Comparison of ENCODE assay signal across 8 cellular contexts in the genomic region with DNA sequence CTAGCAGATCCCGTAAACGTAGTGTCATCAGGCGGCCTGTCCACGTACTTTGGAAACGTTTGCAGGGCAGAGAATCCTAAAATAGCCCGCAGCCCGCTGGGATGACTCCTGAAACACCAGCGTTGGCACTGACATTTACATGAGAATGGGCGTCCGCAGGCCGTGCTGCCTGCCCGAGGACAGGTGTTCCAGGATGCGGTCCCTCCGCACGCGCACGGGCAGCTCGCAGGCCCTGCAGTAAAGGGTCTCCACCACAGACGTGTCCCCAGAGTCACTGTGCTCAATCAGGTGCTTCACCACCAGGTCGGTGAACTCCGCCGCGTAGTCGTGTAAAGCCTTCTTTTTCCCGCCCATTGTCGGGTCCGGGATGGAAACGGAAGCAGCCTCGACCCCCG. TPM values are rescaled to one million over a fixed set of nuclear protein-coding genes. Genes with fewer than 3 reads are reported as not detected.
DNase-seq lines count a peak whose midpoint lies in the region; ATAC-seq and TF ChIP-seq lines count a peak whose summit lies in the region.

No MANE protein-coding gene starts in this region.

- TF ChIP-seq CTCF in suprapubic skin (IDR thresholded peaks at IDR 0.05) = no peak

- peaks cover 8% of the 10 kb centered on the region for H3K4me1 ChIP-seq in iPS-18a (ENCODE audit: control insufficient read depth, low read depth, low read length)
- peaks cover 41% of the 10 kb centered on the region for H3K4me1 ChIP-seq in suprapubic skin

- peak overlapping the region; percentile 9 to 85 for H3K27ac Mint-ChIP-seq in activated naive CD4-positive, alpha-beta T cell treated with anti-CD3 and anti-CD28 coated beads, Interleukin-2, amount 50 U/mL, for 72 hours

- H3K27ac ChIP-seq in iPS-18a (ENCODE audit: low read length) = no peak overlapping the region
- no peak overlapping the region for H3K27ac ChIP-seq in suprapubic skin

- TF ChIP-seq POLR2A in suprapubic skin (IDR thresholded peaks at IDR 0.05) = no peak

- ATAC-seq in activated naive CD4-positive, alpha-beta T cell treated with anti-CD3 and anti-CD28 coated beads, Interleukin-2, amount 50 U/mL, for 72 hours = no peak
- ATAC-seq in HG02759 (IDR thresholded peaks at IDR 0.05; ENCODE audit: unreplicated experiment) = no peak

- H3K4me3 ChIP-seq in iPS-18a (ENCODE audit: low read length) (peak overlapping the region; percentile 73), suprapubic skin (peak overlapping the region; percentile 68)

- WGBS in suprapubic skin = 9% methylated on average over 11 of the region's 30 CpGs

- H3K9me3 Mint-ChIP-seq in activated naive CD4-positive, alpha-beta T cell treated with anti-CD3 and anti-CD28 coated beads, Interleukin-2, amount 50 U/mL, for 72 hours = no peaks in the 10 kb centered on the region

- peak overlapping the region; percentile 69 for H3K9ac ChIP-seq in iPS-18a (ENCODE audit: low read length)

- H3K27me3 ChIP-seq in iPS-18a (ENCODE audit: control insufficient read depth, insufficient read depth, low read length) (peaks cover 6% of the 10 kb centered on the region), suprapubic skin (peaks cover 3% of the 10 kb centered on the region)

- TF ChIP-seq EP300 in suprapubic skin (IDR thresholded peaks at IDR 0.05) = no peak

- peaks cover 6 to 11% of the 10 kb centered on the region in 2 donors for H3K36me3 Mint-ChIP-seq in activated naive CD4-positive, alpha-beta T cell treated with anti-CD3 and anti-CD28 coated beads, Interleukin-2, amount 50 U/mL, for 72 hours

- DNase-seq in NCI-H146 (lab: John Stamatoyannopoulos, UW) = peak; percentile 19
- no peak for DNase-seq in NCI-H146 treated with DMSO at 0.1 percent for 48 hours (lab: John Stamatoyannopoulos, UW; ENCODE audit: unreplicated experiment)
- no peak for DNase-seq in activated naive CD4-positive, alpha-beta T cell treated with anti-CD3 and anti-CD28 coated beads, Interleukin-2, amount 50 U/mL, for 72 hours (ENCODE audit: low spot score in 2 of 2)
- peak; percentile 58 to 66 for DNase-seq in suprapubic skin (ENCODE audit: low spot score in 2 of 2)
- DNase-seq in DMS153 (lab: John Stamatoyannopoulos, UW) = no peak
- DNase-seq in T1000 (lab: John Stamatoyannopoulos, UW) = no peak

- peaks cover 19% of the 10 kb centered on the region for H3K36me3 ChIP-seq in iPS-18a (ENCODE audit: control insufficient read depth, low read depth, low read length)
- peaks cover 19% of the 10 kb centered on the region for H3K36me3 ChIP-seq in suprapubic skin

- H3K9me3 ChIP-seq in iPS-18a (ENCODE audit: control insufficient read depth, low read depth, low read length) (no peaks in the 10 kb centered on the region), suprapubic skin (no peaks in the 10 kb centered on the region)

RNA-seq across cellular contexts. Expression of a gene that starts 5.9 kb away (rescaled TPM):
- total RNA-seq in activated naive CD4-positive, alpha-beta T cell treated with anti-CD3 and anti-CD28 coated beads, Interleukin-2, amount 50 U/mL, for 72 hours = not detected
- total RNA-seq in suprapubic skin = not detected

RNA-seq across cellular contexts. Expression of a gene that starts 26.2 kb away (rescaled TPM):
- 1 to 10 TPM; 1.0 to 2.7 TPM for total RNA-seq in activated naive CD4-positive, alpha-beta T cell treated with anti-CD3 and anti-CD28 coated beads, Interleukin-2, amount 50 U/mL, for 72 hours
- 1 to 10 TPM in 3 of 4 donors, not detected in 1; 3.2 to 8.4 (median 3.4) TPM for total RNA-seq in suprapubic skin

RNA-seq across cellular contexts. Expression of a gene that starts 49.9 kb away (rescaled TPM):
- total RNA-seq in activated naive CD4-positive, alpha-beta T cell treated with anti-CD3 and anti-CD28 coated beads, Interleukin-2, amount 50 U/mL, for 72 hours = 10 to 100 TPM; 26.8 to 33.9 TPM
- total RNA-seq in suprapubic skin = 10 to 100 TPM; 36.4 to 53.0 (median 41.4) TPM

Comparison
In these comparisons a context has a peak if more than half of its experiments do, and no peak if none do; other contexts are left out.
1. DNase-seq: peak in NCI-H146 (single experiment) and suprapubic skin (2 of 2); none in NCI-H146 treated with DMSO at 0.1 percent for 48 hours (single experiment), activated naive CD4-positive, alpha-beta T cell treated with anti-CD3 and anti-CD28 coated beads, Interleukin-2, amount 50 U/mL, for 72 hours (0 of 2), DMS153 (single experiment) and T1000 (single experiment).